In genomic region chr19:10501971-10502523, GRCh38 we compare ENCODE assay signal across 8 cellular contexts. TPM values are rescaled to one million over a fixed set of nuclear protein-coding genes. Genes with fewer than 3 reads are reported as not detected.
DNase-seq lines count a peak whose midpoint lies in the region; ATAC-seq and TF ChIP-seq lines count a peak whose summit lies in the region.

No MANE protein-coding gene starts in this region.

- TF ChIP-seq CTCF in OCI-LY1 (IDR thresholded peaks at IDR 0.05; ENCODE audit: low read length) (no peak), gastroesophageal sphincter (IDR thresholded peaks at IDR 0.05) (no peak), neural progenitor cell (IDR thresholded peaks at IDR 0.05) (no peak)

- peak; percentile 55 for DNase-seq in activated naive CD4-positive, alpha-beta T cell treated with Interleukin-2 at 50 U/mL for 16 hours
- DNase-seq in neural progenitor cell (ENCODE audit: low spot score): peak; percentile 54
- peak; percentile 84 to 90 for DNase-seq in aorta

- no peak for TF ChIP-seq EP300 in gastroesophageal sphincter (IDR thresholded peaks at IDR 0.05)

- intact Hi-C loops in aorta (cut with DNase I): loop anchor here in 1 of 2 donors (5.0 kb wide), 1 partner anchor 65 kb away; the partner anchor contains the start of genes CDKN2D and KRI1

- no peaks in the 10 kb centered on the region for H3K9me2 ChIP-seq in OCI-LY1 (ENCODE audit: low read depth, low read length)

- H3K9ac ChIP-seq in BLaER1 treated with 17β-estradiol and CSF1 and Interleukin-3, amounts not matched to agents 10 nM and 100 nM: peak overlapping the region; percentile 97 to 100 (median 99)
- H3K9ac ChIP-seq in OCI-LY1 (ENCODE audit: low read length) (peak overlapping the region; percentile 98), neural progenitor cell (peak overlapping the region; percentile 48)

- H2AFZ ChIP-seq in OCI-LY1 (ENCODE audit: low read length) (no peak overlapping the region), neural progenitor cell (replicated peaks) (peak overlapping the region; percentile 78)

- peak overlapping the region; percentile 80 to 93 (median 87) for H3K4me3 ChIP-seq in BLaER1 treated with 17β-estradiol and CSF1 and Interleukin-3, amounts not matched to agents 10 nM and 100 nM
- H3K4me3 ChIP-seq in OCI-LY1 (ENCODE audit: low read depth, low read length, poor library complexity, severe bottlenecking) (peak overlapping the region; percentile 89), gastroesophageal sphincter (peak overlapping the region; percentile 71 to 83), neural progenitor cell (peak overlapping the region; percentile 91), aorta (ENCODE audit: low read length in 2 of 2) (peak overlapping the region; percentile 70 to 77)

- H3K4me1 Mint-ChIP-seq in neural progenitor cell: peaks cover 13% of the 10 kb centered on the region

- peaks cover 20% of the 10 kb centered on the region for H3K36me3 Mint-ChIP-seq in neural progenitor cell

- WGBS in gastroesophageal sphincter (ENCODE audit: low coverage in 1 of 2), 2 donors: 5 to 80% methylated on average over 1 to 10 of the region's 35 CpGs
- WGBS in aorta, 2 donors: 1 to 2% methylated on average over 35 of the region's 35 CpGs

- no peaks in the 10 kb centered on the region for H3K27me3 ChIP-seq in BLaER1 treated with 17β-estradiol and CSF1 and Interleukin-3, amounts not matched to agents 10 nM and 100 nM
- H3K27me3 ChIP-seq in OCI-LY1 (ENCODE audit: insufficient read depth, low read length) (no peaks in the 10 kb centered on the region), gastroesophageal sphincter (no peaks in the 10 kb centered on the region), neural progenitor cell (peaks cover 12% of the 10 kb centered on the region), aorta (ENCODE audit: control insufficient read depth in 1 of 2, insufficient read depth in 2 of 2, low read length in 1 of 2) (no peaks in the 10 kb centered on the region)

- TF ChIP-seq POLR2A in gastroesophageal sphincter (IDR thresholded peaks at IDR 0.05): no peak

- peaks cover 23 to 56% (median 45%) of the 10 kb centered on the region in 10 experiments for H3K4me1 ChIP-seq in BLaER1 treated with 17β-estradiol and CSF1 and Interleukin-3, amounts not matched to agents 10 nM and 100 nM
- H3K4me1 ChIP-seq in OCI-LY1 (ENCODE audit: insufficient read depth, low read length, severe bottlenecking): peaks cover 21% of the 10 kb centered on the region
- peaks cover 0 to 65% (median 13%) of the 10 kb centered on the region in 3 donors for H3K4me1 ChIP-seq in gastroesophageal sphincter
- no peaks in the 10 kb centered on the region for H3K4me1 ChIP-seq in neural progenitor cell
- no peaks in the 10 kb centered on the region for H3K4me1 ChIP-seq in aorta (ENCODE audit: control insufficient read depth in 1 of 2, insufficient read depth in 2 of 2, low read length in 2 of 2)

- H3F3A ChIP-seq in OCI-LY1 (ENCODE audit: insufficient read depth, low read length) (no peaks in the 10 kb centered on the region), neural progenitor cell (ENCODE audit: low read depth) (peaks cover 21% of the 10 kb centered on the region)

- H3K9me3 Mint-ChIP-seq in neural progenitor cell: no peaks in the 10 kb centered on the region

- H3K4me2 ChIP-seq in BLaER1 treated with 17β-estradiol and CSF1 and Interleukin-3, amounts not matched to agents 10 nM and 100 nM: peak overlapping the region; percentile 90 to 100 (median 95)
- peak overlapping the region; percentile 84 for H3K4me2 ChIP-seq in OCI-LY1 (ENCODE audit: low read length)
- H3K4me2 ChIP-seq in neural progenitor cell: peak overlapping the region; percentile 96

- peak overlapping the region; percentile 98 to 100 (median 100) for H3K27ac ChIP-seq in BLaER1 treated with 17β-estradiol and CSF1 and Interleukin-3, amounts not matched to agents 10 nM and 100 nM
- H3K27ac ChIP-seq in OCI-LY1 (ENCODE audit: low read depth, low read length, poor library complexity, severe bottlenecking) (peak overlapping the region; percentile 77), gastroesophageal sphincter (peak overlapping the region; percentile 93 to 98 (median 96)), neural progenitor cell (no peak overlapping the region), aorta (ENCODE audit: low read depth in 1 of 2, low read length in 2 of 2) (peak overlapping the region; percentile 47 to 88)

- no peaks in the 10 kb centered on the region for H3K9me3 ChIP-seq in BLaER1 treated with 17β-estradiol and CSF1 and Interleukin-3, amounts not matched to agents 10 nM and 100 nM (replicated peaks in 1 of 11)
- no peaks in the 10 kb centered on the region for H3K9me3 ChIP-seq in OCI-LY1 (ENCODE audit: low read length)
- no peaks in the 10 kb centered on the region for H3K9me3 ChIP-seq in gastroesophageal sphincter
- no peaks in the 10 kb centered on the region for H3K9me3 ChIP-seq in neural progenitor cell (ENCODE audit: low read depth)
- H3K9me3 ChIP-seq in aorta (ENCODE audit: control insufficient read depth, low read length): no peaks in the 10 kb centered on the region

- H3K36me3 ChIP-seq in BLaER1 treated with 17β-estradiol and CSF1 and Interleukin-3, amounts not matched to agents 10 nM and 100 nM: peaks cover 31 to 44% (median 38%) of the 10 kb centered on the region in 11 experiments
- H3K36me3 ChIP-seq in OCI-LY1 (ENCODE audit: insufficient read depth, low read length) (peaks cover 34% of the 10 kb centered on the region), gastroesophageal sphincter (peaks cover 0 to 27% of the 10 kb centered on the region in 2 donors), neural progenitor cell (no peaks in the 10 kb centered on the region), aorta (ENCODE audit: control insufficient read depth in 1 of 2, insufficient read depth in 2 of 2, low read length in 1 of 2) (peaks cover 0 to 2% of the 10 kb centered on the region in 2 donors)

- peak overlapping the region; percentile 82 for H3K27ac Mint-ChIP-seq in neural progenitor cell

- ATAC-seq in GM18870 (IDR thresholded peaks at IDR 0.05; ENCODE audit: unreplicated experiment) (peak; percentile 39), HG03135 (IDR thresholded peaks at IDR 0.05; ENCODE audit: unreplicated experiment) (peak; percentile 31), gastroesophageal sphincter (peak; percentile 64), aorta (ENCODE audit: low FRiP score) (peak; percentile 81)

- H3K79me2 ChIP-seq in OCI-LY1 (ENCODE audit: insufficient read depth, low read length): peaks cover 20% of the 10 kb centered on the region
- peaks cover 49% of the 10 kb centered on the region for H3K79me2 ChIP-seq in neural progenitor cell (ENCODE audit: low read depth)

- H3K4me3 Mint-ChIP-seq in neural progenitor cell: peak overlapping the region; percentile 89

- peaks cover 9% of the 10 kb centered on the region for H3K27me3 Mint-ChIP-seq in neural progenitor cell (ENCODE audit: insufficient read depth, low read depth)

- H4K20me1 ChIP-seq in BLaER1 treated with 17β-estradiol and CSF1 and Interleukin-3, amounts not matched to agents 10 nM and 100 nM: peaks cover 18 to 51% (median 44%) of the 10 kb centered on the region in 11 experiments; a peak in 21 of 22 replicates
- H4K20me1 ChIP-seq in OCI-LY1 (ENCODE audit: insufficient read depth, low read length): no peaks in the 10 kb centered on the region
- no peaks in the 10 kb centered on the region for H4K20me1 ChIP-seq in neural progenitor cell (ENCODE audit: low read depth)

RNA-seq across cellular contexts. Expression of gene KEAP1, which starts 1.1 kb away (rescaled TPM):
- total RNA-seq in gastroesophageal sphincter (10 to 100 TPM; 62.1 to 80.3 (median 69.8) TPM), neural progenitor cell (ENCODE audit: low replicate concordance) (25.2 and 41.7 TPM in 2 replicates), aorta (10 to 100 TPM; 43.6 to 62.8 TPM)
- polyA plus RNA-seq in aorta: 10 to 100 TPM; 30.9 to 56.2 TPM

RNA-seq across cellular contexts. Expression of gene S1PR5, which starts 15.2 kb away (rescaled TPM):
- 1 to 10 TPM in 1 of 4 donors, not detected in 3; 1.1 TPM for total RNA-seq in gastroesophageal sphincter
- 0.15 and 1.1 TPM in 2 replicates for total RNA-seq in neural progenitor cell (ENCODE audit: low replicate concordance)
- total RNA-seq in aorta: under 1 TPM; 0.39 to 0.99 TPM
- 1 to 10 TPM; 1.3 to 1.6 TPM for polyA plus RNA-seq in aorta

RNA-seq across cellular contexts. Expression of gene ATG4D, which starts 41.7 kb away (rescaled TPM):
- 10 to 100 TPM; 18.4 to 35.6 (median 24.9) TPM for total RNA-seq in gastroesophageal sphincter
- total RNA-seq in neural progenitor cell (ENCODE audit: low replicate concordance): 5.1 and 29.6 TPM in 2 replicates
- 10 to 100 TPM; 14.0 to 17.2 TPM for total RNA-seq in aorta
- polyA plus RNA-seq in aorta: 10 to 100 TPM; 17.7 to 42.6 TPM

Comparison
In these comparisons a context has a peak if more than half of its experiments do, and no peak if none do; other contexts are left out.
1. H3K9ac ChIP-seq: peak in every context shown above with its lines; median percentile 99 in BLaER1 treated with 17β-estradiol and CSF1 and Interleukin-3, amounts not matched to agents 10 nM and 100 nM; 98 in OCI-LY1; 48 in neural progenitor cell.
2. ATAC-seq: peak in every context shown above with its lines; median percentile 81 in aorta; 64 in gastroesophageal sphincter; 39 in GM18870; 31 in HG03135.